ENCODE assay signal across 9 cellular contexts in the genomic region with DNA sequence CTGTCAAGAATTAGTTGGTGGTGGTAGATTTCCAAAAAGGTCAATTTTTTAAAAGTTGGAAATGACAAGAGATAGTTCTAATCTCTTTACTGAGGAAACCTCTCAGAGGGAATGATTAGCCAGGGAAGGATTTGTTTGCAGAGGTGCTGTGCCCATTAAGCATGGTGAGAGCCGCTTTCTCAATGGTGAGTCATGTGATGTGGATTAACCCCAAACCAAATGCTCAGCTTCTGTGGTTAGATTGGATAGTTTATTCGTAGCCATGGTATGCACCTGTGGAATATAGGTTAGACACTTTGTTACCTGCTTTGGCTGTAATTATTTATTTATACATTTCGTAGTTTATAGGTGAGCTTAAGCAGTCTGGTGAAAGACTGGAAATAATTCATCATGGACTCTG. TPM values are rescaled to one million over a fixed set of nuclear protein-coding genes. Genes with fewer than 3 reads are reported as not detected.
DNase-seq lines count a peak whose midpoint lies in the region; ATAC-seq and TF ChIP-seq lines count a peak whose summit lies in the region.
"Had no signal": no experiment of that assay in that cellular context is flagged by ENCODE, and none has a peak within 500 bp of the region (broad histone marks: within the 10 kb centered on the region; RNA-seq: fewer than 3 reads in every experiment).

No MANE protein-coding gene starts in this region.

- no peaks in the 10 kb centered on the region for H3K9me3 ChIP-seq in SK-N-SH

- H3K9me2 ChIP-seq in SK-N-SH: no peaks in the 10 kb centered on the region

- H3K27me3 ChIP-seq in SK-N-SH (ENCODE audit: insufficient read depth): no peaks in the 10 kb centered on the region

- 57% methylated on average over 3 of the region's 3 CpGs for WGBS in SK-N-SH (ENCODE audit: low lambda C conversion rate)

- no peak for TF ChIP-seq RAD21 in SK-N-SH (IDR thresholded peaks at IDR 0.05; ENCODE audit: low read length)

- peaks cover 10 to 12% of the 10 kb centered on the region in 2 experiments; a peak in 3 of 4 replicates for H3K4me1 ChIP-seq in SK-N-SH (ENCODE audit: control insufficient read depth in 1 of 2, insufficient read depth in 2 of 2, low read depth in 1 of 2, low read length in 1 of 2)

- H3K27ac ChIP-seq in SK-N-SH (ENCODE audit: low read depth in 2 of 2, low read length in 1 of 2): peak overlapping the region in 1 of 2 experiments; percentile 13; a peak in 1 of 4 replicates
- H3K27ac ChIP-seq: parathyroid adenoma had no signal

- H3K9me3 Mint-ChIP-seq in activated CD8-positive, alpha-beta memory T cell treated with anti-CD3 and anti-CD28 coated beads, Interleukin-2, amount 10 ng/mL, durations not matched to agents 7 days and 5 days (ENCODE audit: low read depth): no peaks in the 10 kb centered on the region
- no peaks in the 10 kb centered on the region for H3K9me3 Mint-ChIP-seq in stimulated activated effector memory CD8-positive, alpha-beta T cell treated with anti-CD3 and anti-CD28 coated beads, Interleukin-12 subunit alpha, Interleukin-12 subunit beta, amount 100 ng/mL, for 72 hours

- H4K20me1 ChIP-seq in SK-N-SH (ENCODE audit: insufficient read depth): peaks cover 98% of the 10 kb centered on the region

- DNase-seq in activated CD8-positive, alpha-beta memory T cell treated with anti-CD3 and anti-CD28 coated beads, Interleukin-2, amount 10 ng/mL, durations not matched to agents 7 days and 5 days: no peak
- no peak for DNase-seq in activated CD8-positive, alpha-beta memory T cell treated with anti-CD3 and anti-CD28 coated beads, Interleukin-2, amount 50 U/mL, for 4 hours
- DNase-seq in SK-N-SH (no peak), fibroblast of pulmonary artery (ENCODE audit: low read depth) (peak; percentile 30), 8988T (no peak)
- no peak for DNase-seq in stimulated activated effector memory CD8-positive, alpha-beta T cell treated with anti-CD3 and anti-CD28 coated beads, Interleukin-12 subunit alpha, Interleukin-12 subunit beta, amount 100 ng/mL, for 72 hours (ENCODE audit: low spot score in 2 of 2)

- peaks cover 99% of the 10 kb centered on the region for H3K79me2 ChIP-seq in SK-N-SH (ENCODE audit: insufficient read depth)

- H3K4me2 ChIP-seq in SK-N-SH: 0 out of 2 replicates have a peak overlapping the region, but pooled peaks have one; percentile 30

- peaks cover 39 to 40% of the 10 kb centered on the region in 2 experiments for H3K36me3 ChIP-seq in SK-N-SH (replicated peaks in 1 of 2; ENCODE audit: control insufficient read depth in 1 of 2, insufficient read depth in 2 of 2, low read length in 1 of 2)

- no peak overlapping the region for H3K9ac ChIP-seq in SK-N-SH
- H3K9ac ChIP-seq: parathyroid adenoma had no signal

- CTCF ChIA-PET in activated CD8-positive, alpha-beta memory T cell treated with anti-CD3 and anti-CD28 coated beads, Interleukin-2, amount 10 ng/mL, durations not matched to agents 7 days and 5 days (lab: Charles Lee): interaction anchor here (0.9 to 1.3 kb wide), 2 partner anchors 54 to 98 kb away, joined by 3 read pairs; no protein-coding TSS in a partner anchor
- CTCF ChIA-PET in SK-N-SH (lab: Yijun Ruan, JAX): interaction anchor here (0.6 to 1.0 kb wide), 3 partner anchors 16 to 185 kb away, joined by 3 read pairs; no protein-coding TSS in a partner anchor

- TF ChIP-seq CTCF in SK-N-SH (IDR thresholded peaks at IDR 0.05) (no peak), fibroblast of pulmonary artery (IDR thresholded peaks at IDR 0.05; ENCODE audit: low read length, missing control alignments) (no peak)

- POLR2A ChIA-PET in SK-N-SH (lab: Yijun Ruan, JAX): no interaction called here

- H3K4me1 Mint-ChIP-seq in activated CD8-positive, alpha-beta memory T cell treated with anti-CD3 and anti-CD28 coated beads, Interleukin-2, amount 10 ng/mL, durations not matched to agents 7 days and 5 days: peaks cover 78% of the 10 kb centered on the region
- H3K4me1 Mint-ChIP-seq in stimulated activated effector memory CD8-positive, alpha-beta T cell treated with anti-CD3 and anti-CD28 coated beads, Interleukin-12 subunit alpha, Interleukin-12 subunit beta, amount 100 ng/mL, for 72 hours: peaks cover 86% of the 10 kb centered on the region

- no peak for ATAC-seq in activated CD8-positive, alpha-beta memory T cell treated with anti-CD3 and anti-CD28 coated beads, Interleukin-2, amount 10 ng/mL, durations not matched to agents 7 days and 5 days
- peak; percentile 86 for ATAC-seq in stimulated activated effector memory CD8-positive, alpha-beta T cell treated with anti-CD3 and anti-CD28 coated beads, Interleukin-12 subunit alpha, Interleukin-12 subunit beta, amount 100 ng/mL, for 72 hours
- no peak for ATAC-seq in HG03159 (IDR thresholded peaks at IDR 0.05; ENCODE audit: unreplicated experiment)
- ATAC-seq in HG03039 (IDR thresholded peaks at IDR 0.05; ENCODE audit: unreplicated experiment): no peak

- H2AFZ ChIP-seq in SK-N-SH (ENCODE audit: low read depth): no peak overlapping the region
- H2AFZ ChIP-seq: parathyroid adenoma had no signal

- peaks cover 58% of the 10 kb centered on the region for H3K36me3 Mint-ChIP-seq in activated CD8-positive, alpha-beta memory T cell treated with anti-CD3 and anti-CD28 coated beads, Interleukin-2, amount 10 ng/mL, durations not matched to agents 7 days and 5 days
- H3K36me3 Mint-ChIP-seq in stimulated activated effector memory CD8-positive, alpha-beta T cell treated with anti-CD3 and anti-CD28 coated beads, Interleukin-12 subunit alpha, Interleukin-12 subunit beta, amount 100 ng/mL, for 72 hours: peaks cover 98% of the 10 kb centered on the region

- no peaks in the 10 kb centered on the region for H3K27me3 Mint-ChIP-seq in activated CD8-positive, alpha-beta memory T cell treated with anti-CD3 and anti-CD28 coated beads, Interleukin-2, amount 10 ng/mL, durations not matched to agents 7 days and 5 days

- no peak for TF ChIP-seq EP300 in SK-N-SH (IDR thresholded peaks at IDR 0.05; ENCODE audit: borderline replicate concordance in 1 of 2, low read depth in 1 of 2, low read length in 1 of 2)

- H3K4me3 ChIP-seq in SK-N-SH (ENCODE audit: low read depth in 2 of 2, low read length in 1 of 2): no peak overlapping the region
- H3K4me3 ChIP-seq in fibroblast of pulmonary artery (replicated peaks; ENCODE audit: low read depth, low read length): no peak overlapping the region

- H3K27ac Mint-ChIP-seq in activated CD8-positive, alpha-beta memory T cell treated with anti-CD3 and anti-CD28 coated beads, Interleukin-2, amount 10 ng/mL, durations not matched to agents 7 days and 5 days: peak overlapping the region; percentile 19
- peak overlapping the region; percentile 48 for H3K27ac Mint-ChIP-seq in stimulated activated effector memory CD8-positive, alpha-beta T cell treated with anti-CD3 and anti-CD28 coated beads, Interleukin-12 subunit alpha, Interleukin-12 subunit beta, amount 100 ng/mL, for 72 hours

- peaks cover 20% of the 10 kb centered on the region for H3F3A ChIP-seq in SK-N-SH (replicated peaks; ENCODE audit: insufficient read depth)

- no peak overlapping the region for H3K4me3 Mint-ChIP-seq in activated CD8-positive, alpha-beta memory T cell treated with anti-CD3 and anti-CD28 coated beads, Interleukin-2, amount 10 ng/mL, durations not matched to agents 7 days and 5 days
- peak overlapping the region; percentile 5 for H3K4me3 Mint-ChIP-seq in stimulated activated effector memory CD8-positive, alpha-beta T cell treated with anti-CD3 and anti-CD28 coated beads, Interleukin-12 subunit alpha, Interleukin-12 subunit beta, amount 100 ng/mL, for 72 hours

TF ChIP-seq in SK-N-SH, 30 proteins besides CTCF, POLR2A, EP300 and RAD21:
- TF ChIP-seq JUND (IDR thresholded peaks at IDR 0.05) (no peak), TAF1 (IDR thresholded peaks at IDR 0.05; ENCODE audit: borderline replicate concordance, low read depth, low read length) (no peak), MEF2A (IDR thresholded peaks at IDR 0.05; ENCODE audit: borderline replicate concordance, low read depth) (no peak), TEAD4 (IDR thresholded peaks at IDR 0.05; ENCODE audit: borderline replicate concordance, insufficient read depth) (no peak), POLR2AphosphoS5 (IDR thresholded peaks at IDR 0.05; ENCODE audit: low read depth, low read length) (no peak), USF1 (IDR thresholded peaks at IDR 0.05; ENCODE audit: borderline replicate concordance, low read depth) (peak; percentile 24; the same call in 1 of the 2 replicates)
- TF ChIP-seq, protein P1, sequence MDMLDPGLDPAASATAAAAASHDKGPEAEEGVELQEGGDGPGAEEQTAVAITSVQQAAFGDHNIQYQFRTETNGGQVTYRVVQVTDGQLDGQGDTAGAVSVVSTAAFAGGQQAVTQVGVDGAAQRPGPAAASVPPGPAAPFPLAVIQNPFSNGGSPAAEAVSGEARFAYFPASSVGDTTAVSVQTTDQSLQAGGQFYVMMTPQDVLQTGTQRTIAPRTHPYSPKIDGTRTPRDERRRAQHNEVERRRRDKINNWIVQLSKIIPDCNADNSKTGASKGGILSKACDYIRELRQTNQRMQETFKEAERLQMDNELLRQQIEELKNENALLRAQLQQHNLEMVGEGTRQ (IDR thresholded peaks at IDR 0.05; ENCODE audit: borderline replicate concordance, low read depth, low read length): no peak

RNA-seq across cellular contexts. Expression of gene HNRNPM, which starts 7.1 kb away (rescaled TPM):
- total RNA-seq in activated CD8-positive, alpha-beta memory T cell treated with anti-CD3 and anti-CD28 coated beads, Interleukin-2, amount 10 ng/mL, durations not matched to agents 7 days and 5 days: 100 to 1,000 TPM; 226 to 309 TPM
- 178 and 205 TPM in 2 replicates for polyA plus RNA-seq in SK-N-SH (2012; rRNA removed)
- 181 and 182 TPM in 2 replicates for polyA plus RNA-seq in SK-N-SH (2012; cell fraction: cytosol; rRNA removed)
- 161 and 269 TPM in 2 replicates for polyA plus RNA-seq in SK-N-SH (2012; cell fraction: nucleus; rRNA removed)

RNA-seq across cellular contexts. Expression of gene MARCHF2, which starts 38.8 kb away (rescaled TPM):
- total RNA-seq in activated CD8-positive, alpha-beta memory T cell treated with anti-CD3 and anti-CD28 coated beads, Interleukin-2, amount 10 ng/mL, durations not matched to agents 7 days and 5 days: 10 to 100 TPM; 16.5 to 20.9 TPM
- polyA plus RNA-seq in SK-N-SH (2012; rRNA removed): 52.9 and 57.2 TPM in 2 replicates
- 22.9 and 46.6 TPM in 2 replicates for polyA plus RNA-seq in SK-N-SH (2012; cell fraction: cytosol; rRNA removed)
- 52.6 and 71.9 TPM in 2 replicates for polyA plus RNA-seq in SK-N-SH (2012; cell fraction: nucleus; rRNA removed)

RNA-seq across cellular contexts. Expression of gene PRAM1, which starts 50.6 kb away (rescaled TPM):
- total RNA-seq in activated CD8-positive, alpha-beta memory T cell treated with anti-CD3 and anti-CD28 coated beads, Interleukin-2, amount 10 ng/mL, durations not matched to agents 7 days and 5 days: 1 to 10 TPM in 1 of 2 experiments, under 1 TPM in 1; 0.59 to 1.4 TPM
- 0.15 and 0.18 TPM in 2 replicates for polyA plus RNA-seq in SK-N-SH (2012; rRNA removed)
- polyA plus RNA-seq in SK-N-SH (2012; cell fraction: cytosol; rRNA removed): 0.03 TPM in 1 of 2 replicates, not detected in the other
- 1.4 and 1.6 TPM in 2 replicates for polyA plus RNA-seq in SK-N-SH (2012; cell fraction: nucleus; rRNA removed)
